Comparison of ENCODE assay signal across 27 cellular contexts in the genomic region with DNA sequence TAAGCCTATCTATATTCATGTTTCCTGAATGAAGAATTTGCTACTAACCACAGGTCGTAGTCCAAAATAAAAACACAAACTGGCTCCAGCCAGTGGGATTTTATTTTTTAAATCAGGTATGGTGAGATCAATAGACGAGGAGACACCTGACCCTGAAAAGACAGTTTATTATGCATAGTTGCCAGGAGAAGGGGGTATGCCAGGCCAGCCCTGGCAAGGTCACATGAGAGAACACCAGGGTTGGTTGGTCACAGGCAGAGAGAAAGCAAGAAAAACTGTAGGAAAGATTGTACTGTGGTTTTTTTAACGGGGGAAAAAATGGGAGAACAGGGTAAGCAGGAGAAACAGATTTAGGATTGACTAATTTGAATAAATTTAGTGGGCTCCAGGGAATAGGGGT.
"Had no signal": no experiment of that assay in that cellular context is flagged by ENCODE, and none has a peak within 500 bp of the region (broad histone marks: within the 10 kb centered on the region; RNA-seq: fewer than 3 reads in every experiment).

No MANE protein-coding gene starts in this region.

- H3K4me1 ChIP-seq: prostate gland, right lobe of liver, sigmoid colon, stomach, suprapubic skin, testis, tibial artery, transverse colon, upper lobe of right lung, uterus had no signal

- H3K9me3 ChIP-seq: ovary, prostate gland, right lobe of liver, sigmoid colon, stomach, suprapubic skin, testis, tibial artery, transverse colon, upper lobe of right lung, uterus had no signal

- H3K4me1 Mint-ChIP-seq: naive B cell; natural killer cell; nephron; stimulated activated effector memory CD8-positive, alpha-beta T cell treated with anti-CD3 and anti-CD28 coated beads, Interleukin-12 subunit alpha, Interleukin-12 subunit beta, amount 100 ng/mL, for 72 hours; stimulated activated naive B cell treated with anti-CD40 and anti-IgM and Interleukin-4, amounts not matched to agents 10 μg/mL and 1 μg/mL and 100 μg/mL, for 72 hours had no signal

- ATAC-seq: natural killer cell; right cardiac atrium; right lobe of liver; stimulated activated effector memory CD8-positive, alpha-beta T cell treated with anti-CD3 and anti-CD28 coated beads, Interleukin-12 subunit alpha, Interleukin-12 subunit beta, amount 100 ng/mL, for 72 hours; stimulated activated naive B cell treated with anti-CD40 and anti-IgM and Interleukin-4, amounts not matched to agents 10 μg/mL and 1 μg/mL and 100 μg/mL, for 72 hours; upper lobe of right lung had no signal

- H3K36me3 ChIP-seq: neural progenitor cell, ovary, prostate gland, right lobe of liver, sigmoid colon, stomach, suprapubic skin, tibial artery, transverse colon, upper lobe of right lung, uterus had no signal

- H3K27me3 ChIP-seq: neural progenitor cell, ovary, right lobe of liver, sigmoid colon, stomach, suprapubic skin, testis, tibial artery, transverse colon, upper lobe of right lung, uterus had no signal

- DNase-seq: naive B cell; natural killer cell; occipital lobe; ovary; right cardiac atrium; right lobe of liver; sigmoid colon; small intestine; stimulated activated CD4-positive, alpha-beta T cell treated with anti-CD3 and anti-CD28 coated beads, Interleukin-15, amount 100 ng/mL, for 24 hours; stimulated activated CD4-positive, alpha-beta T cell treated with anti-CD3 and anti-CD28 coated beads, Interleukin-2, amount 100 ng/mL, for 24 hours; stimulated activated CD4-positive, alpha-beta T cell treated with anti-CD3 and anti-CD28 coated beads, Interleukin-2, amount 100 ng/mL, for 48 hours; stimulated activated CD4-positive, alpha-beta T cell treated with anti-CD3 and anti-CD28 coated beads, Interleukin-4, amount 100 ng/mL, for 24 hours; stimulated activated naive B cell treated with anti-CD40 and anti-IgM and Interleukin-4, amounts not matched to agents 10 μg/mL and 1 μg/mL and 100 μg/mL, for 72 hours; stimulated activated naive CD4-positive, alpha-beta T cell treated with Interleukin-2 at 50 U/mL for 16 hours; stomach; testis; tibial artery; transverse colon; upper lobe of right lung; uterus had no signal

- H3K27ac ChIP-seq: neural progenitor cell, ovary, prostate gland, right lobe of liver, sigmoid colon, stomach, suprapubic skin, testis, tibial artery, transverse colon, upper lobe of right lung, uterus had no signal

- H3K27me3 Mint-ChIP-seq: naive B cell; stimulated activated naive B cell treated with anti-CD40 and anti-IgM and Interleukin-4, amounts not matched to agents 10 μg/mL and 1 μg/mL and 100 μg/mL, for 72 hours; stimulated activated naive CD8-positive, alpha-beta T cell treated with anti-CD3 and anti-CD28 coated beads, Interleukin-15, Interleukin-2, amounts not matched to agents 100 ng/mL and 50 ng/mL, for 24 hours; type B pancreatic cell had no signal

- FAIRE-seq: small intestine had no signal

- H3K4me3 Mint-ChIP-seq: naive B cell; natural killer cell; nephron; neural progenitor cell; stimulated activated effector memory CD8-positive, alpha-beta T cell treated with anti-CD3 and anti-CD28 coated beads, Interleukin-12 subunit alpha, Interleukin-12 subunit beta, amount 100 ng/mL, for 72 hours; stimulated activated naive B cell treated with anti-CD40 and anti-IgM and Interleukin-4, amounts not matched to agents 10 μg/mL and 1 μg/mL and 100 μg/mL, for 72 hours; stimulated activated naive CD8-positive, alpha-beta T cell treated with anti-CD3 and anti-CD28 coated beads, Interleukin-15, Interleukin-2, amounts not matched to agents 100 ng/mL and 50 ng/mL, for 24 hours; type B pancreatic cell had no signal

- H3K36me3 Mint-ChIP-seq: naive B cell; neural progenitor cell; stimulated activated effector memory CD8-positive, alpha-beta T cell treated with anti-CD3 and anti-CD28 coated beads, Interleukin-12 subunit alpha, Interleukin-12 subunit beta, amount 100 ng/mL, for 72 hours; stimulated activated naive B cell treated with anti-CD40 and anti-IgM and Interleukin-4, amounts not matched to agents 10 μg/mL and 1 μg/mL and 100 μg/mL, for 72 hours; type B pancreatic cell had no signal

- H3K9me3 Mint-ChIP-seq: nephron, neural progenitor cell, type B pancreatic cell had no signal

- H3K27ac Mint-ChIP-seq: naive B cell; natural killer cell; nephron; neural progenitor cell; stimulated activated effector memory CD8-positive, alpha-beta T cell treated with anti-CD3 and anti-CD28 coated beads, Interleukin-12 subunit alpha, Interleukin-12 subunit beta, amount 100 ng/mL, for 72 hours; stimulated activated naive B cell treated with anti-CD40 and anti-IgM and Interleukin-4, amounts not matched to agents 10 μg/mL and 1 μg/mL and 100 μg/mL, for 72 hours; stimulated activated naive CD8-positive, alpha-beta T cell treated with anti-CD3 and anti-CD28 coated beads, Interleukin-15, Interleukin-2, amounts not matched to agents 100 ng/mL and 50 ng/mL, for 24 hours; type B pancreatic cell had no signal

- H3K4me3 ChIP-seq: neural progenitor cell, ovary, prostate gland, right lobe of liver, sigmoid colon, stomach, suprapubic skin, testis, tibial artery, transverse colon, upper lobe of right lung, uterus had no signal
